Comparison of ENCODE assay signal across 8 cellular contexts in the genomic region with DNA sequence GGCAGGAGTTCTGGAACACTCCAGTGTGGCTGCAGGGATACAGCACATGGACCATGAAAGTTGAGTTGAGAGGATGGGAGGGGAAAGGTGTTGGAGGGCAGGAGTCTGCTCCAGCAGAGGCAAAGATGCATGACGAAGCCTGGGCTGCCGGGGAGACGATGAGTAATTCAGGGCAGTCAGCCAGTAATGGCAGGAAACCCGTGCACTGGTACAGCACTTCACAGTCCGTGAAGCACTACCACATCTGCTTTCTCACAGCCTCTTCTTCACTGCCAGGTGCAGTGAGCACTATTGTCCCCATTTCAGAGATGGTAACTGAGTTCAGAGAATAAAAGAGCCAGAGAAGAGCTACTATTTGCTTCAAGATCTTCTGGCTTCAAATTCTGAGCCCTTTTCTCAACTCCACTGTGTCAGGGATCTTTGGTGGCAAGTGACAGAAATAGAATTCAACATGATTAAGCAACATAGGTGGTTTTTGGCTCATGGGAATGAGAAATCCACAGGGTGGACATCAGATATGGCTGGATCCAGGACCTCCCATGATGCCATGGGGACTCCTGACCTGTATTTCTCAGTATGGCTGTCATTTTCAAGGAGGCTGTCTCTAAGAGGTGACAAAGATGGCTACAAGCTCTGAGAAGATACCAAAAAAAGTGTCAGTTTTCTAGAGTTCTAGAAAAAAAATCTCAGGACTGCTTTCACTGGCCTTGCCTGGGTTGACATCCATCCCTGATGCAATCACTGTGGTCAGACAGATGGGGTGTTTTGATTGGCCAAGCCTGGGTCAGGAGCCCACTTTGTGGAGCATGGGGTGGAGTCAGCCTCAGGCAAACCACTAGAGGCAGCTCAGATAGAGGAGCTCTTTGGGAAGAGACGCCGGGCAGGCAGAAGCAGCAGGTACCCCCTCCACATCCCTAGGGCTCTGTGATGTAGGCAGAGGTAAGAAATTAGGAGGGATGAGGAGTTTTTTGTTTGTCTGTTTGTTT. TPM values are rescaled to one million over a fixed set of nuclear protein-coding genes. Genes with fewer than 3 reads are reported as not detected.
DNase-seq lines count a peak whose midpoint lies in the region; ATAC-seq and TF ChIP-seq lines count a peak whose summit lies in the region.

No MANE protein-coding gene starts in this region.

- H3K9me3 ChIP-seq in adipocyte (ENCODE audit: control insufficient read depth, low read length) (peaks cover 19% of the 10 kb centered on the region), lung (ENCODE audit: control insufficient read depth in 2 of 2, insufficient read depth in 1 of 2, low read length in 1 of 2) (peaks cover 0 to 2% of the 10 kb centered on the region in 2 donors)

- ATAC-seq in GM21529 (IDR thresholded peaks at IDR 0.05; ENCODE audit: unreplicated experiment) = peak; percentile 71
- ATAC-seq in lung (ENCODE audit: insufficient read depth, low FRiP score) = peak; percentile 47

- H3K4me1 ChIP-seq in adipocyte (ENCODE audit: control insufficient read depth, insufficient read depth, low read length) (peaks cover 3% of the 10 kb centered on the region), lung (ENCODE audit: control insufficient read depth in 2 of 2, insufficient read depth in 2 of 2, low read length in 2 of 2) (no peaks in the 10 kb centered on the region)

- no peak overlapping the region for H3K9ac ChIP-seq in adipocyte (ENCODE audit: low read length)

- WGBS in lung, 2 donors = 27 to 28% methylated on average over 7 of the region's 7 CpGs

- H3K27ac ChIP-seq in lung (ENCODE audit: low read depth in 1 of 2, low read length in 1 of 2) = no peak overlapping the region

- H3K4me3 ChIP-seq in GM12865 (ENCODE audit: low read depth, low read length) (peak overlapping the region; percentile 88), adipocyte (ENCODE audit: low read length) (no peak overlapping the region), lung (no peak overlapping the region)

- DNase-seq in GM12865 (ENCODE audit: low read depth) = peak; percentile 95
- peak; percentile 92 for DNase-seq in HT1080 (ENCODE audit: low read depth)
- peak; percentile 69 for DNase-seq in T follicular helper cell (ENCODE audit: low read depth)
- DNase-seq in adipocyte (ENCODE audit: low read depth) = peak; percentile 55
- DNase-seq in lung (ENCODE audit: low spot score) = peak; percentile 38
- peak; percentile 86 for DNase-seq in stromal cell of bone marrow (ENCODE audit: low read depth)
- no peak for DNase-seq in NCI-H1930 (lab: John Stamatoyannopoulos, UW)

- H3K27me3 ChIP-seq in adipocyte (replicated peaks; ENCODE audit: control insufficient read depth, insufficient read depth, low read length) (no peaks in the 10 kb centered on the region), lung (ENCODE audit: control insufficient read depth, insufficient read depth) (no peaks in the 10 kb centered on the region)

- H3K36me3 ChIP-seq in adipocyte (ENCODE audit: control insufficient read depth, insufficient read depth, low read length, severe bottlenecking) = no peaks in the 10 kb centered on the region
- H3K36me3 ChIP-seq in lung (ENCODE audit: control insufficient read depth in 2 of 2, insufficient read depth in 2 of 2, low read length in 2 of 2) = no peaks in the 10 kb centered on the region

- TF ChIP-seq CTCF in GM12865 (IDR thresholded peaks at IDR 0.05; ENCODE audit: insufficient read depth, low read depth, low read length, missing control alignments) = peak; percentile 25
- TF ChIP-seq CTCF in lung (IDR thresholded peaks at IDR 0.05; ENCODE audit: control extremely low read depth, extremely low read depth) = no peak

RNA-seq across cellular contexts. Expression of gene IL21R, which starts 24.7 kb away (rescaled TPM):
- total RNA-seq in HT1080 (2014; rRNA removed; shearing (Covaris generic)) = 0.67 and 0.80 TPM in 2 replicates
- polyA plus RNA-seq in HT1080 (2015; cell fraction: cytosol; rRNA removed) = 2.5 TPM in 2 replicates
- 2.3 and 2.6 TPM in 2 replicates for polyA plus RNA-seq in HT1080 (2015; cell fraction: nucleus; rRNA removed)
- 1 to 10 TPM; 3.4 to 6.3 TPM for total RNA-seq in lung
- 1 to 10 TPM; 1.0 to 4.6 TPM for polyA plus RNA-seq in lung

Comparison
In these comparisons a context has a peak if more than half of its experiments do, and no peak if none do; other contexts are left out.
1. DNase-seq: peak in GM12865 (single experiment), HT1080 (single experiment), T follicular helper cell (single experiment), adipocyte (single experiment), lung (single experiment) and stromal cell of bone marrow (single experiment); none in NCI-H1930 (0 of 2).